In the genomic region with DNA sequence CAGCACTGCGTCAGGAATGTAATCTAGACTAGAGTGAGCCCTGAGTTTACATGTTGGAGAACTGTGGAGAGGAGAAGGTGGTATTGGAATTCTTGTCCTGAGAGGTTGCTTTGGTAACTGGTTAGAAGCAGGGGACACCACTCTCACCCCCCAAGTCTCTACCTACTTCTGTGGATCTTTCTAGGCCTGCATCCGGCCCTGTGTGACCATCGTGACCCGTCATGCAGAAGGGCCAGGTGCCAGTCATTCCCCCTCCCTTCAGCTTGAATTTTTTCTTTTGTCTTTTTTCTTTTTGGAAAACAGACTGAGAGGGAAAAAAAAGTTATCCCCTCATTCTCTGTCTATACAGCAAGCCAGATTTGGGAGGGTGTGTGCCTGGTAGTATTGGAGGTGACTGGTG, we compare ENCODE assay signal across 14 cellular contexts. TPM values are rescaled to one million over a fixed set of nuclear protein-coding genes. Genes with fewer than 3 reads are reported as not detected.
DNase-seq lines count a peak whose midpoint lies in the region; ATAC-seq and TF ChIP-seq lines count a peak whose summit lies in the region.
"Had no signal": no experiment of that assay in that cellular context is flagged by ENCODE, and none has a peak within 500 bp of the region (broad histone marks: within the 10 kb centered on the region; RNA-seq: fewer than 3 reads in every experiment).

No MANE protein-coding gene starts in this region.

- no peaks in the 10 kb centered on the region for H3K27me3 ChIP-seq in ascending aorta
- no peaks in the 10 kb centered on the region for H3K27me3 ChIP-seq in skeletal muscle tissue (ENCODE audit: control insufficient read depth in 3 of 3, insufficient read depth in 3 of 3, low read length in 3 of 3)

- H3K36me3 ChIP-seq in ascending aorta (no peaks in the 10 kb centered on the region), skeletal muscle tissue (ENCODE audit: control insufficient read depth in 3 of 3, insufficient read depth in 3 of 3, low read length in 3 of 3) (peaks cover 0 to 13% (median 6%) of the 10 kb centered on the region in 3 donors)

- BruUV-seq in Calu3 (replicated peaks; lab: Mats Ljungman, UMichigan), result no TSS peak

- no peak for DNase-seq in Calu3
- no peak for DNase-seq in ascending aorta (ENCODE audit: low spot score in 2 of 2)
- DNase-seq in foreskin fibroblast, result no peak
- no peak for DNase-seq in NCI-H2029 treated with DMSO at 0.1 percent for 48 hours (lab: John Stamatoyannopoulos, UW)
- DNase-seq: activated CD4-positive, alpha-beta T cell treated with anti-CD3 and anti-CD28 coated beads for 4 hours; activated gamma-delta T cell; stimulated activated CD4-positive, alpha-beta T cell treated with anti-CD3 and anti-CD28 coated beads, Interleukin-4, amount 100 ng/mL, for 24 hours had no signal

- TF ChIP-seq CTCF in Calu3 (IDR thresholded peaks at IDR 0.05; ENCODE audit: unreplicated experiment), result no peak
- TF ChIP-seq CTCF in ascending aorta (IDR thresholded peaks at IDR 0.05), result no peak
- no peak for TF ChIP-seq CTCF in foreskin fibroblast (IDR thresholded peaks at IDR 0.05; ENCODE audit: low read depth, low read length)

- H3K9me3 ChIP-seq in ascending aorta, result no peaks in the 10 kb centered on the region
- H3K9me3 ChIP-seq in skeletal muscle tissue (ENCODE audit: control insufficient read depth in 3 of 3, low read length in 3 of 3), result no peaks in the 10 kb centered on the region

- CTCF ChIA-PET in Calu3 (lab: Charles Lee), result interaction anchor here (1.0 to 1.1 kb wide), 2 partner anchors 34 to 49 kb away, joined by 3 to 4 read pairs; no protein-coding TSS in a partner anchor

- no peaks in the 10 kb centered on the region for H3K9me3 Mint-ChIP-seq in Calu3 (ENCODE audit: low read depth, unreplicated experiment)
- H3K9me3 Mint-ChIP-seq: dendritic cell treated with granulocyte-macrophage colony-stimulating factor and Interleukin-4, amounts not matched to agents 40 ng/mL and 50 ng/mL, for 4 days had no signal

- intact Hi-C loops in Calu3 (cut with micrococcal nuclease; ENCODE audit: unreplicated experiment) (loop anchor here (5.0 kb wide), 1 partner anchor 40 kb away; no protein-coding TSS in a partner anchor), ascending aorta (cut with DNase I) (loop anchor here (2.0 kb wide), 1 partner anchor 66 kb away; no protein-coding TSS in a partner anchor)

- peaks cover 7% of the 10 kb centered on the region for H3K36me3 Mint-ChIP-seq in Calu3 (ENCODE audit: insufficient read depth, unreplicated experiment)

- peak overlapping the region; percentile 56 for H3K4me3 Mint-ChIP-seq in Calu3 (ENCODE audit: low read depth, unreplicated experiment)
- H3K4me3 Mint-ChIP-seq: dendritic cell treated with granulocyte-macrophage colony-stimulating factor and Interleukin-4, amounts not matched to agents 40 ng/mL and 50 ng/mL, for 4 days had no signal

- peaks cover 11 to 64% of the 10 kb centered on the region in 2 donors for H3K4me1 ChIP-seq in ascending aorta
- H3K4me1 ChIP-seq in skeletal muscle tissue (ENCODE audit: control insufficient read depth in 3 of 3, insufficient read depth in 3 of 3, low read length in 3 of 3), result peaks cover 80 to 85% (median 85%) of the 10 kb centered on the region in 3 donors

- H3K27ac ChIP-seq in ascending aorta, result peak overlapping the region; percentile 95 to 97
- H3K27ac ChIP-seq in skeletal muscle tissue (ENCODE audit: low read depth, low read length), result peak overlapping the region; percentile 95

- ATAC-seq in HG03521 (IDR thresholded peaks at IDR 0.05; ENCODE audit: unreplicated experiment) (no peak), GM21619 (IDR thresholded peaks at IDR 0.05; ENCODE audit: unreplicated experiment) (no peak), HG02763 (IDR thresholded peaks at IDR 0.05; ENCODE audit: unreplicated experiment) (no peak)

- H3K4me3 ChIP-seq in ascending aorta (peak overlapping the region in 1 of 2 donors; percentile 67), foreskin fibroblast (ENCODE audit: low read depth in 1 of 2, low read length in 2 of 2) (peak overlapping the region; percentile 67 to 90), skeletal muscle tissue (ENCODE audit: low read length in 3 of 3) (peak overlapping the region; percentile 22 to 75 (median 75))

- H3K27ac Mint-ChIP-seq in Calu3 (ENCODE audit: unreplicated experiment), result peak overlapping the region; percentile 71
- H3K27ac Mint-ChIP-seq: dendritic cell treated with granulocyte-macrophage colony-stimulating factor and Interleukin-4, amounts not matched to agents 40 ng/mL and 50 ng/mL, for 4 days had no signal

- peak overlapping the region in 2 of 3 donors; percentile 82 to 86 for H3K9ac ChIP-seq in skeletal muscle tissue (ENCODE audit: low read depth in 1 of 3, low read length in 3 of 3)

- H3K4me1 Mint-ChIP-seq in Calu3 (ENCODE audit: low read depth, unreplicated experiment), result peaks cover 27% of the 10 kb centered on the region

- no peaks in the 10 kb centered on the region for H3K27me3 Mint-ChIP-seq in Calu3 (ENCODE audit: unreplicated experiment)

RNA-seq across cellular contexts. Expression of a gene that starts 31.8 kb away (rescaled TPM):
- total RNA-seq in Calu3 (2022), result 16.4 and 21.9 TPM in 2 replicates
- total RNA-seq in ascending aorta, result 76.5 TPM
- total RNA-seq in skeletal muscle tissue, result 49.1 TPM

RNA-seq across cellular contexts. Expression of a gene that starts 57.7 kb away (rescaled TPM):
- 0.21 and 0.47 TPM in 2 replicates for total RNA-seq in Calu3 (2022)
- not detected for total RNA-seq in ascending aorta
- total RNA-seq in skeletal muscle tissue, result not detected
- total RNA-seq: LHCN-M2, NCI-H460 had no signal
